9 cellular contexts compared by ENCODE assay signal in genomic region chr3:32423956-32424558, GRCh38. TPM values are rescaled to one million over a fixed set of nuclear protein-coding genes. Genes with fewer than 3 reads are reported as not detected.
DNase-seq lines count a peak whose midpoint lies in the region; ATAC-seq and TF ChIP-seq lines count a peak whose summit lies in the region.
"Had no signal": no experiment of that assay in that cellular context is flagged by ENCODE, and none has a peak within 500 bp of the region (broad histone marks: within the 10 kb centered on the region; RNA-seq: fewer than 3 reads in every experiment).

No MANE protein-coding gene starts in this region.

- CTCF ChIA-PET in CD4-positive, alpha-beta T cell (lab: Charles Lee) = interaction anchor here (1.4 to 4.6 kb wide), 5 partner anchors 9 to 44 kb away, joined by 3 to 25 read pairs (median 5); no protein-coding TSS in a partner anchor

- POLR2A ChIA-PET in CD4-positive, alpha-beta T cell (lab: Charles Lee) = interaction anchor here (0.8 to 8.5 kb wide), 19 partner anchors 9 to 127 kb away, joined by 3 to 85 read pairs (median 5); partner anchors contain the start of gene CMTM7

- peak overlapping the region; percentile 95 for H3K27ac Mint-ChIP-seq in CD4-positive, alpha-beta T cell
- peak overlapping the region; percentile 91 for H3K27ac Mint-ChIP-seq in activated T-cell treated with anti-CD3 and anti-CD28 coated beads, Interleukin-2, amount 50 U/mL, for 72 hours
- peak overlapping the region; percentile 51 to 60 for H3K27ac Mint-ChIP-seq in natural killer cell treated with Interleukin-12 subunit alpha and Interleukin-12 subunit beta and Interleukin-15 and Interleukin-18, amount 100 ng/mL, for 72 hours

- DNase-seq in CD4-positive, alpha-beta T cell = peak in 3 of 10 experiments; percentile 27 to 47 (median 41)
- DNase-seq in activated T-cell treated with anti-CD3 and anti-CD28 coated beads, Interleukin-2, amount 50 U/mL, for 72 hours = no peak
- DNase-seq in natural killer cell treated with Interleukin-12 subunit alpha and Interleukin-12 subunit beta and Interleukin-15 and Interleukin-18, amount 100 ng/mL, for 72 hours (ENCODE audit: low spot score) = no peak
- DNase-seq in foreskin melanocyte (no peak), NCI-H526 treated with DMSO at 0.1 percent for 48 hours (lab: John Stamatoyannopoulos, UW) (no peak), RKO (ENCODE audit: low spot score) (no peak)
- DNase-seq: NCI-H1417 treated with DMSO at 0.1 percent for 48 hours had no signal

- peaks cover 93% of the 10 kb centered on the region for H3K4me1 Mint-ChIP-seq in CD4-positive, alpha-beta T cell (ENCODE audit: low read depth)
- peaks cover 98% of the 10 kb centered on the region for H3K4me1 Mint-ChIP-seq in activated T-cell treated with anti-CD3 and anti-CD28 coated beads, Interleukin-2, amount 50 U/mL, for 72 hours (ENCODE audit: low read depth)
- H3K4me1 Mint-ChIP-seq in natural killer cell treated with Interleukin-12 subunit alpha and Interleukin-12 subunit beta and Interleukin-15 and Interleukin-18, amount 100 ng/mL, for 72 hours (ENCODE audit: low read depth in 2 of 2) = peaks cover 58 to 79% of the 10 kb centered on the region in 2 donors

- H3K27ac ChIP-seq in CD4-positive, alpha-beta T cell (ENCODE audit: low read depth, low read length) = peak overlapping the region; percentile 19

- H3K27me3 Mint-ChIP-seq in CD4-positive, alpha-beta T cell = no peaks in the 10 kb centered on the region
- H3K27me3 Mint-ChIP-seq in activated T-cell treated with anti-CD3 and anti-CD28 coated beads, Interleukin-2, amount 50 U/mL, for 72 hours (ENCODE audit: low read depth) = no peaks in the 10 kb centered on the region
- H3K27me3 Mint-ChIP-seq in natural killer cell treated with Interleukin-12 subunit alpha and Interleukin-12 subunit beta and Interleukin-15 and Interleukin-18, amount 100 ng/mL, for 72 hours = no peaks in the 10 kb centered on the region

- ATAC-seq in CD4-positive, alpha-beta T cell (ENCODE audit: poor library complexity) = peak; percentile 55
- ATAC-seq in HG03521 (IDR thresholded peaks at IDR 0.05; ENCODE audit: unreplicated experiment) = peak; percentile 5
- ATAC-seq in activated T-cell treated with anti-CD3 and anti-CD28 coated beads, Interleukin-2, amount 50 U/mL, for 72 hours (replicated peaks in 1 of 2) = peak; percentile 25 to 31
- ATAC-seq in natural killer cell treated with Interleukin-12 subunit alpha and Interleukin-12 subunit beta and Interleukin-15 and Interleukin-18, amount 100 ng/mL, for 72 hours = no peak
- ATAC-seq in GM21737 (IDR thresholded peaks at IDR 0.05; ENCODE audit: unreplicated experiment) = no peak

- TF ChIP-seq CTCF in CD4-positive, alpha-beta T cell (IDR thresholded peaks at IDR 0.05) = no peak

- H3K9me3 Mint-ChIP-seq in CD4-positive, alpha-beta T cell = no peaks in the 10 kb centered on the region
- H3K9me3 Mint-ChIP-seq in activated T-cell treated with anti-CD3 and anti-CD28 coated beads, Interleukin-2, amount 50 U/mL, for 72 hours = peaks cover 0 to 5% of the 10 kb centered on the region in 2 donors
- H3K9me3 Mint-ChIP-seq in natural killer cell treated with Interleukin-12 subunit alpha and Interleukin-12 subunit beta and Interleukin-15 and Interleukin-18, amount 100 ng/mL, for 72 hours = no peaks in the 10 kb centered on the region

- intact Hi-C loops in CD4-positive, alpha-beta T cell (cut with DNase I, micrococcal nuclease) = loop anchor here (1.0 to 10.0 kb wide), 3 partner anchors 7 to 1769 kb away; no protein-coding TSS in a partner anchor

- H3K27me3 ChIP-seq in CD4-positive, alpha-beta T cell (ENCODE audit: control insufficient read depth, insufficient read depth, low read length) = no peaks in the 10 kb centered on the region

- H3K9me3 ChIP-seq in CD4-positive, alpha-beta T cell (ENCODE audit: control insufficient read depth, low read length) = no peaks in the 10 kb centered on the region

- H3K4me3 Mint-ChIP-seq in CD4-positive, alpha-beta T cell = peak overlapping the region; percentile 65
- H3K4me3 Mint-ChIP-seq in activated T-cell treated with anti-CD3 and anti-CD28 coated beads, Interleukin-2, amount 50 U/mL, for 72 hours = peak overlapping the region; percentile 75 to 77
- peak overlapping the region; percentile 55 for H3K4me3 Mint-ChIP-seq in natural killer cell treated with Interleukin-12 subunit alpha and Interleukin-12 subunit beta and Interleukin-15 and Interleukin-18, amount 100 ng/mL, for 72 hours

- no peaks in the 10 kb centered on the region for H3K36me3 Mint-ChIP-seq in CD4-positive, alpha-beta T cell (ENCODE audit: low read depth)
- peaks cover 4 to 5% of the 10 kb centered on the region in 2 donors for H3K36me3 Mint-ChIP-seq in activated T-cell treated with anti-CD3 and anti-CD28 coated beads, Interleukin-2, amount 50 U/mL, for 72 hours (ENCODE audit: insufficient read depth in 2 of 2)
- no peaks in the 10 kb centered on the region for H3K36me3 Mint-ChIP-seq in natural killer cell treated with Interleukin-12 subunit alpha and Interleukin-12 subunit beta and Interleukin-15 and Interleukin-18, amount 100 ng/mL, for 72 hours

RNA-seq across cellular contexts. Expression of gene CMTM7, which starts 32.4 kb away (rescaled TPM):
- 10 to 100 TPM; 31.5 to 35.2 TPM for total RNA-seq in CD4-positive, alpha-beta T cell
- 10 to 100 TPM; 61.0 to 72.3 TPM for total RNA-seq in activated T-cell treated with anti-CD3 and anti-CD28 coated beads, Interleukin-2, amount 50 U/mL, for 72 hours
- 10 to 100 TPM; 17.5 to 34.5 TPM for total RNA-seq in natural killer cell treated with Interleukin-12 subunit alpha and Interleukin-12 subunit beta and Interleukin-15 and Interleukin-18, amount 100 ng/mL, for 72 hours

Comparison
In these comparisons a context has a peak if more than half of its experiments do, and no peak if none do; other contexts are left out.
1. ATAC-seq: peak in CD4-positive, alpha-beta T cell (single experiment), HG03521 (single experiment) and activated T-cell treated with anti-CD3 and anti-CD28 coated beads, Interleukin-2, amount 50 U/mL, for 72 hours (2 of 2); none in natural killer cell treated with Interleukin-12 subunit alpha and Interleukin-12 subunit beta and Interleukin-15 and Interleukin-18, amount 100 ng/mL, for 72 hours (0 of 2) and GM21737 (single experiment).
2. Peak in every context shown above with its lines, with median percentiles within 50 percentile points of each other: H3K27ac Mint-ChIP-seq and H3K4me3 Mint-ChIP-seq.